Comparison of ENCODE assay signal across 10 cellular contexts in genomic region chr2:11033114-11033513, GRCh38.
"Had no signal": no experiment of that assay in that cellular context is flagged by ENCODE, and none has a peak within 500 bp of the region (broad histone marks: within the 10 kb centered on the region; RNA-seq: fewer than 3 reads in every experiment).

No MANE protein-coding gene starts in this region.

- H3K9ac ChIP-seq: GM23248 had no signal

- H3K4me1 ChIP-seq: HAP-1 had no signal

- H3K4me2 ChIP-seq: GM23338 had no signal

- H3K4me3 Mint-ChIP-seq: GM23338, H9, HFFc6 had no signal

- FAIRE-seq: H1, H54 had no signal

- ATAC-seq: GM23338, HCT116 had no signal

- H3K27ac Mint-ChIP-seq: GM23338, H9, HFFc6 had no signal

- H3K9me3 ChIP-seq: HAP-1 had no signal

- H3K4me3 ChIP-seq: GM23248, GM23338, HAP-1 had no signal

- DNase-seq: GM23248, GOT3, H7, H9, HFFc6 had no signal

- H3K36me3 ChIP-seq: HAP-1 had no signal

- H2AFZ ChIP-seq: GM23248, GM23338 had no signal

- H3K27ac ChIP-seq: GM23248 had no signal
